24 cellular contexts compared by ENCODE assay signal in the genomic region with DNA sequence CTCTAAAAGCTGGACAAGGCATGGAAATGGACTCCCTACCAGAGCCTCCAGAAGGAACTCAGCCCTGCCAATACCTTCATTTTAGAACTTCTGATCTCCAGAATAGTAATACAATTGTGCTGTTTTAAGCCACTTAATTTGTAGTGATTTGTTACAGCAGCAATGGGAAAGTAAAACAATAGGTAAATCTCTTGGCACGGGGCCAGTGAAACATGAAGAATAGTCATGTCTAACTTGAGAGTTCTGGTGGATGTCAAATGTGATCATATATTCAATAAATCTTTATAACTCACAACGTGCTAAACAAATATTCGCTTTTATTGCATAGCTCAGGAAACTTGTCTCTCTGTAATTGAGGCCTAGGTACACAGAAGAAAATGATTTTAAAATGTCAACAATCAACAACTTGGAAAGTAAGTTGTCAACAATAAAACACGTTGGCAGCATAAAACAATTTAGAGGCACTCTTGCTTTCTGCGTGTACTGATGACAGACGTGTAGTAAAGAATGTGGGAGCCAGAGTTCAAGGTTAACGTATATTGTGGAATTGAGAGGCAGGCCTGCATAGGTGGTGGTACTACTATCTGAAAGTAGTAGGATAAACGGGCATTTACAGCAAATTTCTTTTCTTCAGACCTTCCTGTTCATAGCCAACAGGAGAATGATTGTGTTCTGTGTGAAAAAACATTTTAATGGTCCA.
"Had no signal": no experiment of that assay in that cellular context is flagged by ENCODE, and none has a peak within 500 bp of the region (broad histone marks: within the 10 kb centered on the region; RNA-seq: fewer than 3 reads in every experiment).

No MANE protein-coding gene starts in this region.

- H3K36me3 Mint-ChIP-seq: naive B cell; natural killer cell; stimulated activated memory B cell treated with anti-CD40 and anti-IgM and Interleukin-4, amounts not matched to agents 10 μg/mL and 1 μg/mL and 100 μg/mL, for 72 hours had no signal

- H3K4me1 Mint-ChIP-seq: naive B cell; natural killer cell; stimulated activated memory B cell treated with anti-CD40 and anti-IgM and Interleukin-4, amounts not matched to agents 10 μg/mL and 1 μg/mL and 100 μg/mL, for 72 hours; stimulated activated naive CD8-positive, alpha-beta T cell treated with anti-CD3 and anti-CD28 coated beads, Interleukin-15, amount 100 ng/mL, for 72 hours had no signal

- H3K4me3 Mint-ChIP-seq: naive B cell; natural killer cell; stimulated activated memory B cell treated with anti-CD40 and anti-IgM and Interleukin-4, amounts not matched to agents 10 μg/mL and 1 μg/mL and 100 μg/mL, for 72 hours; stimulated activated naive CD8-positive, alpha-beta T cell treated with anti-CD3 and anti-CD28 coated beads, Interleukin-15, amount 100 ng/mL, for 72 hours had no signal

- ATAC-seq: left cardiac atrium; left lung; lower lobe of right lung; natural killer cell; right cardiac atrium; stimulated activated memory B cell treated with anti-CD40 and anti-IgM and Interleukin-4, amounts not matched to agents 10 μg/mL and 1 μg/mL and 100 μg/mL, for 72 hours; stimulated activated naive CD8-positive, alpha-beta T cell treated with anti-CD3 and anti-CD28 coated beads, Interleukin-15, amount 100 ng/mL, for 72 hours had no signal

- H3K4me1 ChIP-seq: left lung, lower lobe of right lung, prostate gland, sigmoid colon, spleen, tibial nerve, upper lobe of left lung, vagina had no signal

- H3K27me3 Mint-ChIP-seq: naive B cell; stimulated activated memory B cell treated with anti-CD40 and anti-IgM and Interleukin-4, amounts not matched to agents 10 μg/mL and 1 μg/mL and 100 μg/mL, for 72 hours had no signal

- H3K27me3 ChIP-seq: left lung, ovary, sigmoid colon, spleen, tibial nerve, upper lobe of left lung, vagina had no signal

- H3K36me3 ChIP-seq: left lung, lower lobe of right lung, ovary, prostate gland, sigmoid colon, spleen, tibial nerve, upper lobe of left lung, vagina had no signal

- DNase-seq: hippocampal formation; kidney glomerular epithelial cell; left cardiac atrium; left lung; lower lobe of right lung; mammary epithelial cell; mesenchymal stem cell; naive B cell; natural killer cell; ovary; retina; right cardiac atrium; sigmoid colon; small intestine; spleen; stimulated activated CD4-positive, alpha-beta T cell treated with anti-CD3 and anti-CD28 coated beads, Interleukin-4, amount 100 ng/mL, for 24 hours; stimulated activated naive CD4-positive, alpha-beta T cell treated with Interleukin-2 at 50 U/mL for 16 hours; stimulated activated naive CD8-positive, alpha-beta T cell treated with anti-CD3 and anti-CD28 coated beads, Interleukin-15, amount 100 ng/mL, for 72 hours; substantia nigra; upper lobe of left lung had no signal

- H3K27ac Mint-ChIP-seq: naive B cell; natural killer cell; stimulated activated memory B cell treated with anti-CD40 and anti-IgM and Interleukin-4, amounts not matched to agents 10 μg/mL and 1 μg/mL and 100 μg/mL, for 72 hours; stimulated activated naive CD8-positive, alpha-beta T cell treated with anti-CD3 and anti-CD28 coated beads, Interleukin-15, amount 100 ng/mL, for 72 hours had no signal

- H3K4me3 ChIP-seq: left lung, lower lobe of right lung, ovary, prostate gland, sigmoid colon, spleen, tibial nerve, upper lobe of left lung, vagina had no signal

- H3K27ac ChIP-seq: left lung, lower lobe of right lung, ovary, prostate gland, sigmoid colon, spleen, tibial nerve, upper lobe of left lung, vagina had no signal

- H3K9me3 Mint-ChIP-seq: stimulated activated naive CD8-positive, alpha-beta T cell treated with anti-CD3 and anti-CD28 coated beads, Interleukin-15, amount 100 ng/mL, for 72 hours had no signal

- H3K9me3 ChIP-seq: lower lobe of right lung, ovary, prostate gland, sigmoid colon, upper lobe of left lung, vagina had no signal
